ENCODE assay signal across 26 cellular contexts in the genomic region with DNA sequence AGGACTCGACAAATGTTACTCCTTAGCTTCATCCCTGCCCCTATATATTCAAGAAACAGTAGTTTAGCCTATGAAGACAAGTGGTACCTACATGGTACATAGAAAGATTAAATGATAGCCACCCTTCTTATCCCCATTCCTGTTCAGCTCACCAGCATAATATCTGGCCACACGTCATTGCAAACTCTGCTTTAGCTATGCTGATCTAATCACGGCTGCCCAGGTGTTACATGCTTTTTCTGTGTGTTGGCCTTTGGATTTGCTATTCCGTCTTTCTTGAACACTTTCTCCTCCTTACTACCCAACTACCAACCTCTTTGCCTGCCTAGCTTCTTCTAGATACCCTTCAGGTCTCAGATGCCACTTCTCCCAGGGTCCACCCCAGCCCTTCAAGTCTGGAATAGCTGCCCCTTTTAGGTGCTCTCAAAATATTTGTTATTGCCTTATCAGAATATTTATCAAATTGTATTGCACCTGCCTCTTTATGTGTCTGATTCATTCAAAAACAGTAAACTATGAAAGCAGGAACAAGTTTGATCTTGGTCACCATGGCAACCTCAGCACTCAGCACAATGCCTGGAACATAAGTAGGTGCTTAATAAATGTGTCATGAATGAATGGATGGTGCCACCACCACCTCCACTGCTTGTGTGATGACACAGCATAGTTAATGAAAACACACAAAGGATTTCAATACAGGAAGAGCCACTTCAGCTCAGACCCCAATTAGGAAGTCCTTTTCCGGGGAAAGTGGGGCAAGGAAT. TPM values are rescaled to one million over a fixed set of nuclear protein-coding genes. Genes with fewer than 3 reads are reported as not detected.
A peak's percentile ranks its signal among the peaks of the same experiment; 100 is the strongest.
DNase-seq lines count a peak whose midpoint lies in the region; ATAC-seq and TF ChIP-seq lines count a peak whose summit lies in the region.
"Had no signal": no experiment of that assay in that cellular context is flagged by ENCODE, and none has a peak within 500 bp of the region (broad histone marks: within the 10 kb centered on the region; RNA-seq: fewer than 3 reads in every experiment).

No MANE protein-coding gene starts in this region.

- DNase-seq in NCI-H748 (lab: John Stamatoyannopoulos, UW; ENCODE audit: unreplicated experiment) (peak; percentile 60), NCI-H748 treated with DMSO at 0.1 percent for 48 hours (lab: John Stamatoyannopoulos, UW) (no peak), GM23338 (ENCODE audit: low spot score) (no peak), brain microvascular endothelial cell (peak; percentile 27), lower lobe of right lung (no peak), smooth muscle cell (lab: John Stamatoyannopoulos, UW; ENCODE audit: unreplicated experiment) (no peak)
- DNase-seq in activated CD8-positive, alpha-beta memory T cell treated with anti-CD3 and anti-CD28 coated beads, Interleukin-2, amount 10 ng/mL, durations not matched to agents 7 days and 5 days, result no peak
- DNase-seq: activated B cell treated with CpG ODN at 0.5 μM for 24 hours; activated CD4-positive, alpha-beta T cell treated with anti-CD3 and anti-CD28 coated beads, Interleukin-2, amount 50 U/mL, for 48 hours; activated gamma-delta T cell; GDM1; left ventricle myocardium inferior; mucosa of descending colon; NCI-H1930; NCI-H510A treated with DMSO at 0.1 percent for 48 hours; nephron progenitor cell; stimulated activated CD4-positive, alpha-beta T cell treated with anti-CD3 and anti-CD28 coated beads, Interleukin-15, amount 100 ng/mL, for 24 hours; T-helper 9 cell had no signal

- H2AFZ ChIP-seq in GM23338 (peak overlapping the region; percentile 35; the same call in 1 of the 2 replicates), smooth muscle cell (ENCODE audit: low read depth) (no peak overlapping the region)

- H3K4me2 ChIP-seq in GM23338 (no peak overlapping the region), smooth muscle cell (no peak overlapping the region)
- H3K4me2 ChIP-seq: A549, KMS-11 had no signal

- no peak for ATAC-seq in GM23338
- ATAC-seq in lower lobe of right lung, result peak; percentile 21 to 27
- no peak for ATAC-seq in GM21576 (IDR thresholded peaks at IDR 0.05; ENCODE audit: unreplicated experiment)
- ATAC-seq in activated CD8-positive, alpha-beta memory T cell treated with anti-CD3 and anti-CD28 coated beads, Interleukin-2, amount 10 ng/mL, durations not matched to agents 7 days and 5 days, result no peak
- ATAC-seq: A549, sciatic nerve had no signal

- CTCF ChIA-PET in activated CD8-positive, alpha-beta memory T cell treated with anti-CD3 and anti-CD28 coated beads, Interleukin-2, amount 10 ng/mL, durations not matched to agents 7 days and 5 days (lab: Charles Lee), result no interaction called here

- no peak overlapping the region for H3K27ac Mint-ChIP-seq in GM23338
- H3K27ac Mint-ChIP-seq in activated CD8-positive, alpha-beta memory T cell treated with anti-CD3 and anti-CD28 coated beads, Interleukin-2, amount 10 ng/mL, durations not matched to agents 7 days and 5 days, result no peak overlapping the region
- H3K27ac Mint-ChIP-seq: activated B cell treated with CpG ODN at 0.5 μM for 24 hours had no signal

- H3K36me3 ChIP-seq in GM23338 (ENCODE audit: insufficient read depth), result no peaks in the 10 kb centered on the region
- no peaks in the 10 kb centered on the region for H3K36me3 ChIP-seq in brain microvascular endothelial cell (replicated peaks)
- H3K36me3 ChIP-seq in lower lobe of right lung, result no peaks in the 10 kb centered on the region
- no peaks in the 10 kb centered on the region for H3K36me3 ChIP-seq in smooth muscle cell (ENCODE audit: low read depth)
- H3K36me3 ChIP-seq: left ventricle myocardium inferior had no signal

- TF ChIP-seq CTCF in GM23338 (conservative IDR thresholded peaks at IDR 0.05; ENCODE audit: low read depth in 2 of 2) (no peak), brain microvascular endothelial cell (IDR thresholded peaks at IDR 0.05; ENCODE audit: low read depth, low read length, missing control alignments) (no peak), lower lobe of right lung (IDR thresholded peaks at IDR 0.05) (no peak), smooth muscle cell (IDR thresholded peaks at IDR 0.05; ENCODE audit: borderline replicate concordance, insufficient read depth, poor library complexity, severe bottlenecking) (no peak)

- no peak overlapping the region for H3K4me3 Mint-ChIP-seq in GM23338
- H3K4me3 Mint-ChIP-seq in activated CD8-positive, alpha-beta memory T cell treated with anti-CD3 and anti-CD28 coated beads, Interleukin-2, amount 10 ng/mL, durations not matched to agents 7 days and 5 days, result no peak overlapping the region
- H3K4me3 Mint-ChIP-seq: activated B cell treated with CpG ODN at 0.5 μM for 24 hours, nephron progenitor cell had no signal

- H3K9ac ChIP-seq in smooth muscle cell (ENCODE audit: low read depth), result no peak overlapping the region
- H3K9ac ChIP-seq: KMS-11 had no signal

- in situ Hi-C loops in brain microvascular endothelial cell (cut with HindIII; ENCODE audit: low pct_ligation_motif_present, low sequenced_read_pairs), result no loop called here

- H3K27me3 ChIP-seq in GM23338 (ENCODE audit: insufficient read depth) (no peaks in the 10 kb centered on the region), brain microvascular endothelial cell (replicated peaks) (no peaks in the 10 kb centered on the region), lower lobe of right lung (ENCODE audit: low read depth) (no peaks in the 10 kb centered on the region), smooth muscle cell (ENCODE audit: low read depth) (no peaks in the 10 kb centered on the region)

- no peaks in the 10 kb centered on the region for H3K9me3 Mint-ChIP-seq in GM23338
- H3K9me3 Mint-ChIP-seq in activated CD8-positive, alpha-beta memory T cell treated with anti-CD3 and anti-CD28 coated beads, Interleukin-2, amount 10 ng/mL, durations not matched to agents 7 days and 5 days (ENCODE audit: low read depth), result no peaks in the 10 kb centered on the region
- H3K9me3 Mint-ChIP-seq: activated B cell treated with CpG ODN at 0.5 μM for 24 hours, nephron progenitor cell had no signal

- H3K27ac ChIP-seq in GM23338 (ENCODE audit: low read depth) (no peak overlapping the region), brain microvascular endothelial cell (no peak overlapping the region), lower lobe of right lung (no peak overlapping the region), smooth muscle cell (ENCODE audit: low read depth) (no peak overlapping the region)
- H3K27ac ChIP-seq: A549, coronary artery, KMS-11, left ventricle myocardium inferior, RWPE1 had no signal

- H4K20me1 ChIP-seq in GM23338 (replicated peaks; ENCODE audit: insufficient read depth) (no peaks in the 10 kb centered on the region), smooth muscle cell (ENCODE audit: low read depth) (no peaks in the 10 kb centered on the region)

- WGBS in smooth muscle cell (ENCODE audit: low lambda C conversion rate), result 72% methylated on average over 5 of the region's 5 CpGs

- intact Hi-C loops in lower lobe of right lung (cut with DNase I), result no loop called here

- no peaks in the 10 kb centered on the region for H3K79me2 ChIP-seq in GM23338 (replicated peaks; ENCODE audit: insufficient read depth)
- H3K79me2 ChIP-seq in smooth muscle cell (ENCODE audit: low read depth), result no peaks in the 10 kb centered on the region

- H3K27me3 Mint-ChIP-seq in GM23338 (ENCODE audit: insufficient read depth, low read depth, poor library complexity), result peaks cover 2% of the 10 kb centered on the region
- peaks cover 4% of the 10 kb centered on the region for H3K27me3 Mint-ChIP-seq in activated CD8-positive, alpha-beta memory T cell treated with anti-CD3 and anti-CD28 coated beads, Interleukin-2, amount 10 ng/mL, durations not matched to agents 7 days and 5 days

- H3K9me2 ChIP-seq in GM23338 (ENCODE audit: insufficient read depth), result no peaks in the 10 kb centered on the region

- H3K4me3 ChIP-seq in GM23338 (no peak overlapping the region), brain microvascular endothelial cell (ENCODE audit: low read depth, low read length) (no peak overlapping the region), lower lobe of right lung (no peak overlapping the region), smooth muscle cell (no peak overlapping the region)
- H3K4me3 ChIP-seq: A549, coronary artery, left ventricle myocardium inferior, mucosa of descending colon had no signal

- H3K36me3 Mint-ChIP-seq in GM23338 (ENCODE audit: low read depth), result no peaks in the 10 kb centered on the region
- H3K36me3 Mint-ChIP-seq in activated CD8-positive, alpha-beta memory T cell treated with anti-CD3 and anti-CD28 coated beads, Interleukin-2, amount 10 ng/mL, durations not matched to agents 7 days and 5 days, result no peaks in the 10 kb centered on the region

- peaks cover 15% of the 10 kb centered on the region for H3K4me1 Mint-ChIP-seq in GM23338
- no peaks in the 10 kb centered on the region for H3K4me1 Mint-ChIP-seq in activated CD8-positive, alpha-beta memory T cell treated with anti-CD3 and anti-CD28 coated beads, Interleukin-2, amount 10 ng/mL, durations not matched to agents 7 days and 5 days

- H3K9me3 ChIP-seq in lower lobe of right lung (no peaks in the 10 kb centered on the region), smooth muscle cell (replicated peaks; ENCODE audit: low read depth) (no peaks in the 10 kb centered on the region)
- H3K9me3 ChIP-seq: A549, left ventricle myocardium inferior, mucosa of descending colon had no signal

- H3F3A ChIP-seq in GM23338 (replicated peaks; ENCODE audit: low read depth) (no peaks in the 10 kb centered on the region), smooth muscle cell (ENCODE audit: low read depth) (no peaks in the 10 kb centered on the region)

- 0 out of 2 replicates have a peak, but pooled peaks cover 3% of the 10 kb centered on the region for H3K4me1 ChIP-seq in GM23338 (ENCODE audit: insufficient read depth)
- no peaks in the 10 kb centered on the region for H3K4me1 ChIP-seq in lower lobe of right lung
- peaks cover 2% of the 10 kb centered on the region for H3K4me1 ChIP-seq in smooth muscle cell (ENCODE audit: low read depth)
- H3K4me1 ChIP-seq: A549, left ventricle myocardium inferior had no signal

TF ChIP-seq in GM23338, 12 proteins besides CTCF, POLR2A, EP300 and RAD21 (continues in another document):
- TF ChIP-seq EZH2 (IDR thresholded peaks at IDR 0.05; ENCODE audit: low read depth, unreplicated experiment) (no peak), ZNF331 (CRISPR knock-in tag; IDR thresholded peaks at IDR 0.05; ENCODE audit: low read depth) (no peak), STAT1 (IDR thresholded peaks at IDR 0.05; ENCODE audit: unreplicated experiment) (no peak)

RNA-seq across cellular contexts. Expression of a gene that starts 11.4 kb away (rescaled TPM):
- total RNA-seq in GM23338 (2014; rRNA removed; shearing (Covaris generic)), result not detected in 2 replicates
- polyA plus RNA-seq in GM23338 (2016; fragmentation: Nextera tagmentation; extraction: Ambion mirVana) (not detected in 2 replicates), smooth muscle cell (not detected in 2 replicates)
- total RNA-seq in lower lobe of right lung (26.1 TPM), smooth muscle cell (not detected in 2 replicates)
- total RNA-seq in activated CD8-positive, alpha-beta memory T cell treated with anti-CD3 and anti-CD28 coated beads, Interleukin-2, amount 10 ng/mL, durations not matched to agents 7 days and 5 days, result not detected
- total RNA-seq: activated B cell treated with CpG ODN at 0.5 μM for 24 hours, HT-29, left ventricle myocardium inferior, sciatic nerve had no signal
- polyA plus RNA-seq: A549, BJ had no signal

Comparison
In these comparisons a context has a peak if more than half of its experiments do, and no peak if none do; other contexts are left out.
1. DNase-seq: peak in NCI-H748 (single experiment) and brain microvascular endothelial cell (single experiment); none in NCI-H748 treated with DMSO at 0.1 percent for 48 hours (single experiment), GM23338 (single experiment), lower lobe of right lung (single experiment), activated CD8-positive, alpha-beta memory T cell treated with anti-CD3 and anti-CD28 coated beads, Interleukin-2, amount 10 ng/mL, durations not matched to agents 7 days and 5 days (single experiment) and smooth muscle cell (single experiment).
2. ATAC-seq: peak in lower lobe of right lung (2 of 2); none in GM23338 (single experiment), GM21576 (single experiment) and activated CD8-positive, alpha-beta memory T cell treated with anti-CD3 and anti-CD28 coated beads, Interleukin-2, amount 10 ng/mL, durations not matched to agents 7 days and 5 days (single experiment).
3. RNA of a gene that starts 11.4 kb away (total RNA-seq): 26.1 TPM in lower lobe of right lung (single experiment); not detected in GM23338, not detected in activated CD8-positive, alpha-beta memory T cell treated with anti-CD3 and anti-CD28 coated beads, Interleukin-2, amount 10 ng/mL, durations not matched to agents 7 days and 5 days and not detected in smooth muscle cell; every median in the first group is over 10 times any median in the second.